Comparison of ENCODE assay signal across 14 cellular contexts in the genomic region with DNA sequence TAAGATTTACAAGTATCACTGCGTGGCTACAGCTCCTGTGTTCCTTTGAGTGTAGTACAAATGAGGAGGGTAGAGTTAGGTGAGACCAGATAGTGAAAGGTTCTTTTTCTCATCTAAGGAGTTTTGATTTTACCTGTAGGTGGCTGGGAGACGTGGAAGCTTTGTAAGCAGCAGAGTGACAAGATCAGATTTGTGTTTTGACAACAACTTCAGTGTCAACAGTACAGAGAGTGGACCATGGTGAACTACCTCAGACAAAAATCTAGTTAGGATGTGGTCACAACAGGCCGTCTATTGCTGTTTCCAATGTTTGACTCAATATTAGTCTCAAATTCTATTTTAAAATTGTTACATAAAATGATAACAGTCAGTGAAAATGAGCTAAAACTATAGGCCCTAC.
"Had no signal": no experiment of that assay in that cellular context is flagged by ENCODE, and none has a peak within 500 bp of the region (broad histone marks: within the 10 kb centered on the region; RNA-seq: fewer than 3 reads in every experiment).

No MANE protein-coding gene starts in this region.

- DNase-seq: activated CD4-positive, alpha-beta T cell treated with anti-CD3 and anti-CD28 coated beads, Interleukin-2, amount 50 U/mL, for 1 hour; anterior cingulate cortex; endodermal cell; heart right ventricle; left colon; mammary epithelial cell; naive thymus-derived CD4-positive, alpha-beta T cell; retina; stimulated activated CD4-positive, alpha-beta T cell treated with anti-CD3 and anti-CD28 coated beads, Interleukin-15, amount 100 ng/mL, for 24 hours; stimulated activated CD4-positive, alpha-beta T cell treated with anti-CD3 and anti-CD28 coated beads, Interleukin-4, amount 100 ng/mL, for 1 hour; stimulated activated naive B cell treated with anti-CD40 and anti-IgM and Interleukin-4, amounts not matched to agents 10 μg/mL and 1 μg/mL and 100 μg/mL, for 72 hours; transverse colon had no signal

- H3K9me3 Mint-ChIP-seq: activated T-helper 1 cell treated with anti-CD3 and anti-CD28 coated beads, Interleukin-12 subunit alpha, Interleukin-12 subunit beta, Interleukin-2, Interleukin-4 antibody, amounts not matched to agents 30 ng/mL and 10 ng/mL and 1 ng/mL, durations not matched to agents 14 hours and 24 hours and 36 hours; endodermal cell; naive thymus-derived CD4-positive, alpha-beta T cell; stimulated activated naive B cell treated with anti-CD40 and anti-IgM and Interleukin-4, amounts not matched to agents 10 μg/mL and 1 μg/mL and 100 μg/mL, for 72 hours had no signal

- H3K27ac ChIP-seq: breast epithelium, transverse colon had no signal

- H3K4me3 ChIP-seq: breast epithelium, heart right ventricle, transverse colon had no signal

- ATAC-seq: heart right ventricle; left colon; naive thymus-derived CD4-positive, alpha-beta T cell; stimulated activated naive B cell treated with anti-CD40 and anti-IgM and Interleukin-4, amounts not matched to agents 10 μg/mL and 1 μg/mL and 100 μg/mL, for 72 hours had no signal

- H3K4me3 Mint-ChIP-seq: activated T-helper 1 cell treated with anti-CD3 and anti-CD28 coated beads, Interleukin-12 subunit alpha, Interleukin-12 subunit beta, Interleukin-2, Interleukin-4 antibody, amounts not matched to agents 30 ng/mL and 10 ng/mL and 1 ng/mL, durations not matched to agents 14 hours and 24 hours and 36 hours; endodermal cell; naive thymus-derived CD4-positive, alpha-beta T cell; stimulated activated naive B cell treated with anti-CD40 and anti-IgM and Interleukin-4, amounts not matched to agents 10 μg/mL and 1 μg/mL and 100 μg/mL, for 72 hours had no signal

- H3K27me3 Mint-ChIP-seq: stimulated activated naive B cell treated with anti-CD40 and anti-IgM and Interleukin-4, amounts not matched to agents 10 μg/mL and 1 μg/mL and 100 μg/mL, for 72 hours had no signal

- H3K27me3 ChIP-seq: breast epithelium, heart right ventricle, transverse colon had no signal

- H3K4me1 Mint-ChIP-seq: stimulated activated naive B cell treated with anti-CD40 and anti-IgM and Interleukin-4, amounts not matched to agents 10 μg/mL and 1 μg/mL and 100 μg/mL, for 72 hours had no signal

- H3K36me3 ChIP-seq: breast epithelium, heart right ventricle, transverse colon had no signal

- H3K4me1 ChIP-seq: breast epithelium had no signal

- H3K9me3 ChIP-seq: breast epithelium, heart right ventricle, transverse colon had no signal

- H3K27ac Mint-ChIP-seq: activated T-helper 1 cell treated with anti-CD3 and anti-CD28 coated beads, Interleukin-12 subunit alpha, Interleukin-12 subunit beta, Interleukin-2, Interleukin-4 antibody, amounts not matched to agents 30 ng/mL and 10 ng/mL and 1 ng/mL, durations not matched to agents 14 hours and 24 hours and 36 hours; endodermal cell; stimulated activated naive B cell treated with anti-CD40 and anti-IgM and Interleukin-4, amounts not matched to agents 10 μg/mL and 1 μg/mL and 100 μg/mL, for 72 hours had no signal

- H3K36me3 Mint-ChIP-seq: naive thymus-derived CD4-positive, alpha-beta T cell; stimulated activated naive B cell treated with anti-CD40 and anti-IgM and Interleukin-4, amounts not matched to agents 10 μg/mL and 1 μg/mL and 100 μg/mL, for 72 hours had no signal
